27 cellular contexts compared by ENCODE assay signal in the genomic region with DNA sequence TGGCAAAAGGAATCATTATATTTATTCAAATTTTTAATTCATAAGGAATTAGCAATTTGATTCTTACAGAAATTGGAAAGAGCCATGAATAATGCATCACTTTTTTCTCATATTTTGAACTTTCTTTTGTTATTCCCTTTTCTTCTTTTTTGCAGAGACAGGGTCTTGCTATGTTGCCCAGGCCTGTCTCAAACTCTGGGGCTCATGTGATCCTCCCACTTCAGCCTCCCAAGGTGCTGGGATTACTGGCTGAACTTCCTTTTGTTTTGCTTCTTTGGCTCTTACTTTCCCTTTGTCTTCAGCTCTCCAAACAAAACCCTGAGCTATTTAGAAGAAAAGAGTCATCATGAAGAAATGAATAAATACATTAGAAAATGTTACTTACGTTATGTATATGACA.
"Had no signal": no experiment of that assay in that cellular context is flagged by ENCODE, and none has a peak within 500 bp of the region (broad histone marks: within the 10 kb centered on the region; RNA-seq: fewer than 3 reads in every experiment).

No MANE protein-coding gene starts in this region.

- H3K4me3 ChIP-seq: adrenal gland, colonic mucosa, SJSA1 had no signal

- ATAC-seq: activated CD4-positive, alpha-beta T cell treated with anti-CD3 and anti-CD28 coated beads for 36 hours; Panc1; SK-N-SH treated with all-trans-retinoic acid at 6 μM for 48 hours; T-helper 17 cell had no signal

- H3K9me3 ChIP-seq: adrenal gland, colonic mucosa, SJSA1 had no signal

- H3K36me3 ChIP-seq: adrenal gland, colonic mucosa, SJSA1 had no signal

- H3K4me1 ChIP-seq: adrenal gland, colonic mucosa, SJSA1 had no signal

- DNase-seq: activated CD4-positive, alpha-beta T cell treated with anti-CD3 and anti-CD28 coated beads for 36 hours; activated gamma-delta T cell treated with Interleukin-2 at 50 U/mL for 16 hours; activated naive CD4-positive, alpha-beta T cell treated with anti-CD3 and anti-CD28 coated beads, Interleukin-2, amount 50 U/mL, for 16 hours; activated T-cell treated with anti-CD3 and anti-CD28 coated beads for 4 hours; activated T-cell treated with anti-CD3 and anti-CD28 coated beads, Interleukin-2, amount 50 U/mL, for 48 hours; adrenal gland; anterior cingulate cortex; colonic mucosa; Karpas-422; MM.1S; NCI-H1105; NCI-H1436; NCI-H1694 treated with DMSO at 0.1 percent for 48 hours; NCI-H2029 treated with DMSO at 0.1 percent for 48 hours; NCI-H345; NCI-H510A; NCI-H69; NK-92 treated with Interleukin-12 subunit alpha and Interleukin-12 subunit beta, amount 100 ng/mL, for 24 hours; OCI-M1; SHP77; SW 1271; T-helper 17 cell had no signal

- H3K27ac Mint-ChIP-seq: activated CD4-positive, alpha-beta T cell treated with anti-CD3 and anti-CD28 coated beads for 36 hours had no signal

- H3K27me3 Mint-ChIP-seq: activated CD4-positive, alpha-beta T cell treated with anti-CD3 and anti-CD28 coated beads for 36 hours; T-helper 17 cell had no signal

- H3K4me3 Mint-ChIP-seq: activated CD4-positive, alpha-beta T cell treated with anti-CD3 and anti-CD28 coated beads for 36 hours; T-helper 17 cell had no signal

- H3K27ac ChIP-seq: adrenal gland, colonic mucosa, RWPE1, SJSA1, VCaP had no signal

- H3K27me3 ChIP-seq: adrenal gland, colonic mucosa, SJSA1 had no signal
